ENCODE assay signal across 9 cellular contexts in genomic region chr2:32948266-32948665, GRCh38. TPM values are rescaled to one million over a fixed set of nuclear protein-coding genes. Genes with fewer than 3 reads are reported as not detected.
DNase-seq lines count a peak whose midpoint lies in the region; ATAC-seq and TF ChIP-seq lines count a peak whose summit lies in the region.
"Had no signal": no experiment of that assay in that cellular context is flagged by ENCODE, and none has a peak within 500 bp of the region (broad histone marks: within the 10 kb centered on the region; RNA-seq: fewer than 3 reads in every experiment).

No MANE protein-coding gene starts in this region.

- intact Hi-C loops in sigmoid colon (cut with DNase I) (loop anchor here (5.0 to 10.0 kb wide), 5 partner anchors 84 to 634 kb away; partner anchors contain the start of gene TTC27), posterior cingulate gyrus (cut with DNase I) (loop anchor here (5.0 to 10.0 kb wide), 3 partner anchors 84 to 393 kb away; no protein-coding TSS in a partner anchor)

- TF ChIP-seq CTCF in GM23338 (conservative IDR thresholded peaks at IDR 0.05; ENCODE audit: low read depth in 2 of 2) (no peak), SU-DHL-6 (IDR thresholded peaks at IDR 0.05; ENCODE audit: insufficient read depth, low read length, poor library complexity, severe bottlenecking) (no peak), fibroblast of villous mesenchyme (IDR thresholded peaks at IDR 0.05; ENCODE audit: insufficient read depth, low read depth, low read length) (no peak), sigmoid colon (IDR thresholded peaks at IDR 0.05) (no peak)

- peaks cover 9% of the 10 kb centered on the region for H3K4me1 Mint-ChIP-seq in GM23338

- no peak overlapping the region for H3K27ac Mint-ChIP-seq in GM23338

- DNase-seq in GM23338 (ENCODE audit: low spot score), result no peak
- no peak for DNase-seq in fibroblast of villous mesenchyme (ENCODE audit: low read depth)
- DNase-seq in sigmoid colon, result no peak
- DNase-seq in H4 (ENCODE audit: low spot score), result no peak
- DNase-seq in posterior cingulate gyrus, result no peak
- no peak for DNase-seq in NCI-H2227 treated with DMSO at 0.1 percent for 48 hours (lab: John Stamatoyannopoulos, UW)
- DNase-seq: NCI-H774 had no signal

- 44 to 76% methylated on average over 3 of the region's 3 CpGs for WGBS in sigmoid colon, 2 donors

- TF ChIP-seq POLR2A in sigmoid colon (IDR thresholded peaks at IDR 0.05) (no peak), GM18505 (IDR thresholded peaks at IDR 0.05; ENCODE audit: borderline replicate concordance, extremely low read depth, insufficient read depth, insufficient read length) (no peak)

- no peak overlapping the region for H3K27ac ChIP-seq in GM23338 (ENCODE audit: low read depth)
- peak overlapping the region; percentile 94 for H3K27ac ChIP-seq in SU-DHL-6 (ENCODE audit: low read depth, low read length)
- H3K27ac ChIP-seq in sigmoid colon, result peak overlapping the region; percentile 89 to 95 (median 92)

- peak overlapping the region; percentile 87 for H2AFZ ChIP-seq in GM23338
- H2AFZ ChIP-seq in SU-DHL-6 (ENCODE audit: low read depth, low read length, severe bottlenecking), result no peak overlapping the region

- H3F3A ChIP-seq in GM23338 (replicated peaks; ENCODE audit: low read depth) (no peaks in the 10 kb centered on the region), SU-DHL-6 (ENCODE audit: insufficient read depth) (peaks cover 43% of the 10 kb centered on the region)

- no peaks in the 10 kb centered on the region; the same call in 1 of the 2 replicates for H3K79me2 ChIP-seq in GM23338 (replicated peaks; ENCODE audit: insufficient read depth)
- H3K79me2 ChIP-seq in SU-DHL-6 (ENCODE audit: insufficient read depth, low read length), result peaks cover 65% of the 10 kb centered on the region

- H3K36me3 Mint-ChIP-seq in GM23338 (ENCODE audit: low read depth), result no peaks in the 10 kb centered on the region; the same call in 2 of the 3 replicates

- H3K4me1 ChIP-seq in GM23338 (ENCODE audit: insufficient read depth) (peaks cover 6% of the 10 kb centered on the region; the same call in 1 of the 2 replicates), sigmoid colon (peaks cover 0 to 23% (median 5%) of the 10 kb centered on the region in 4 donors)

- H3K4me3 Mint-ChIP-seq in GM23338, result peak overlapping the region; percentile 66

- H3K9ac ChIP-seq in SU-DHL-6 (ENCODE audit: low read length), result peak overlapping the region; percentile 85

- H3K9me2 ChIP-seq in GM23338 (ENCODE audit: insufficient read depth) (no peaks in the 10 kb centered on the region), SU-DHL-6 (replicated peaks; ENCODE audit: insufficient read depth, low read length) (no peaks in the 10 kb centered on the region)

- H3K4me2 ChIP-seq in GM23338 (peak overlapping the region; percentile 98), SU-DHL-6 (ENCODE audit: low read depth, low read length, poor library complexity, severe bottlenecking) (peak overlapping the region; percentile 97)

- H3K9me3 ChIP-seq in SU-DHL-6 (ENCODE audit: insufficient read depth, low read length), result no peaks in the 10 kb centered on the region
- H3K9me3 ChIP-seq in sigmoid colon, result no peaks in the 10 kb centered on the region

- H3K9me3 Mint-ChIP-seq in GM23338, result no peaks in the 10 kb centered on the region; the same call in 2 of the 3 replicates

- H3K27me3 ChIP-seq in GM23338 (ENCODE audit: insufficient read depth) (no peaks in the 10 kb centered on the region), SU-DHL-6 (ENCODE audit: low read length) (no peaks in the 10 kb centered on the region), sigmoid colon (no peaks in the 10 kb centered on the region)

- H3K36me3 ChIP-seq in GM23338 (ENCODE audit: insufficient read depth) (no peaks in the 10 kb centered on the region), SU-DHL-6 (ENCODE audit: low read length) (peaks cover 16% of the 10 kb centered on the region; the same call in 1 of the 2 replicates), sigmoid colon (no peaks in the 10 kb centered on the region)

- peak overlapping the region; percentile 86 for H3K4me3 ChIP-seq in GM23338
- H3K4me3 ChIP-seq in SU-DHL-6 (ENCODE audit: insufficient read depth, low read length, poor library complexity, severe bottlenecking), result peak overlapping the region; percentile 87
- H3K4me3 ChIP-seq in fibroblast of villous mesenchyme (ENCODE audit: low read depth, low read length), result peak overlapping the region; percentile 78
- H3K4me3 ChIP-seq in sigmoid colon, result peak overlapping the region; percentile 41 to 97 (median 80)

- no peak for TF ChIP-seq EP300 in sigmoid colon (IDR thresholded peaks at IDR 0.05)

- H4K20me1 ChIP-seq in GM23338 (replicated peaks; ENCODE audit: insufficient read depth) (no peaks in the 10 kb centered on the region), SU-DHL-6 (ENCODE audit: low read depth, low read length) (no peaks in the 10 kb centered on the region; the same call in 1 of the 2 replicates)

- peaks cover 9% of the 10 kb centered on the region for H3K27me3 Mint-ChIP-seq in GM23338 (ENCODE audit: insufficient read depth, low read depth, poor library complexity)

- ATAC-seq in GM23338 (no peak), GM18505 (IDR thresholded peaks at IDR 0.05; ENCODE audit: unreplicated experiment) (no peak)

TF ChIP-seq in GM23338, 12 proteins besides CTCF, POLR2A, EP300 and RAD21 (continues in another document):
- TF ChIP-seq ZNF114 (CRISPR knock-in tag; IDR thresholded peaks at IDR 0.05), result no peak
- no peak for TF ChIP-seq ZNF462 (CRISPR knock-in tag; IDR thresholded peaks at IDR 0.05)
- TF ChIP-seq JUNB (IDR thresholded peaks at IDR 0.05; ENCODE audit: unreplicated experiment), result no peak
- no peak for TF ChIP-seq POLR2AphosphoS5 (IDR thresholded peaks at IDR 0.05; ENCODE audit: low read depth)
- TF ChIP-seq EZH2 (IDR thresholded peaks at IDR 0.05; ENCODE audit: low read depth, unreplicated experiment), result no peak
- no peak for TF ChIP-seq ZNF331 (CRISPR knock-in tag; IDR thresholded peaks at IDR 0.05; ENCODE audit: low read depth)
- no peak for TF ChIP-seq EZH2phosphoT487 (IDR thresholded peaks at IDR 0.05; ENCODE audit: unreplicated experiment)

RNA-seq across cellular contexts. Expression of gene LTBP1, which starts 1.5 kb away (rescaled TPM):
- 34.1 and 49.8 TPM in 2 replicates for total RNA-seq in GM23338 (2014; rRNA removed; shearing (Covaris generic))
- polyA plus RNA-seq in GM23338 (2016; fragmentation: Nextera tagmentation; extraction: Ambion mirVana) (14.2 and 15.7 TPM in 2 replicates), sigmoid colon (10 to 100 TPM in 1 of 3 donors, 1 to 10 TPM in 2; 3.0 to 22.9 (median 3.5) TPM)
- total RNA-seq in fibroblast of villous mesenchyme (33.7 and 163 TPM in 2 replicates), sigmoid colon (100 to 1,000 TPM in 1 of 4 donors, 10 to 100 TPM in 3; 34.2 to 102 (median 55.2) TPM)
- total RNA-seq in H4 (2014; rRNA removed; shearing (Covaris generic)), result 3.1 and 4.8 TPM in 2 replicates
